Comparison of ENCODE assay signal across 2 cellular contexts in genomic region chr6:39841291-39841690, GRCh38.
TF ChIP-seq lines count a peak whose summit lies in the region.

No MANE protein-coding gene starts in this region.

TF ChIP-seq in GM23338, 12 proteins besides CTCF, POLR2A, EP300 and RAD21:
- TF ChIP-seq NANOG (IDR thresholded peaks at IDR 0.05; ENCODE audit: borderline replicate concordance) (no peak), EZH2phosphoT487 (IDR thresholded peaks at IDR 0.05; ENCODE audit: unreplicated experiment) (no peak), EZH2 (IDR thresholded peaks at IDR 0.05; ENCODE audit: low read depth, unreplicated experiment) (no peak), JUNB (IDR thresholded peaks at IDR 0.05; ENCODE audit: unreplicated experiment) (no peak), ZNF331 (CRISPR knock-in tag; IDR thresholded peaks at IDR 0.05; ENCODE audit: low read depth) (no peak), ZNF114 (CRISPR knock-in tag; IDR thresholded peaks at IDR 0.05) (no peak), POLR2AphosphoS5 (IDR thresholded peaks at IDR 0.05; ENCODE audit: low read depth) (no peak), ZNF462 (CRISPR knock-in tag; IDR thresholded peaks at IDR 0.05) (no peak), CREB1 (CRISPR knock-in tag; IDR thresholded peaks at IDR 0.05; ENCODE audit: low read depth) (no peak), ETS1 (IDR thresholded peaks at IDR 0.05) (no peak)

TF ChIP-seq in IMR-90, 13 proteins besides CTCF, POLR2A, EP300 and RAD21:
- no peak for TF ChIP-seq MAZ (IDR thresholded peaks at IDR 0.05; ENCODE audit: borderline replicate concordance, low read depth, low read length)
- no peak for TF ChIP-seq SMC3 (IDR thresholded peaks at IDR 0.05; ENCODE audit: low read depth, low read length)
- TF ChIP-seq NFE2L2 (IDR thresholded peaks at IDR 0.05; ENCODE audit: low read depth, low read length) = no peak
- TF ChIP-seq CEBPB (IDR thresholded peaks at IDR 0.05; ENCODE audit: low read depth, low read length) = no peak
- no peak for TF ChIP-seq BHLHE40 (IDR thresholded peaks at IDR 0.05; ENCODE audit: low read depth, low read length)
- no peak for TF ChIP-seq MXI1 (IDR thresholded peaks at IDR 0.05; ENCODE audit: borderline replicate concordance, low read depth, low read length)
- no peak for TF ChIP-seq FOS (IDR thresholded peaks at IDR 0.05; ENCODE audit: low read depth, low read length)
- TF ChIP-seq MAFK (IDR thresholded peaks at IDR 0.05; ENCODE audit: low read depth, low read length) = no peak
- no peak for TF ChIP-seq CHD1 (IDR thresholded peaks at IDR 0.05; ENCODE audit: low read depth, low read length)
- no peak for TF ChIP-seq ELK1 (IDR thresholded peaks at IDR 0.05; ENCODE audit: borderline replicate concordance, low read depth, low read length)
- TF ChIP-seq RCOR1 (IDR thresholded peaks at IDR 0.05; ENCODE audit: insufficient replicate concordance, low read length) = no peak
- no peak for TF ChIP-seq USF2 (IDR thresholded peaks at IDR 0.05; ENCODE audit: low read depth, low read length)
- TF ChIP-seq RFX5 (IDR thresholded peaks at IDR 0.05; ENCODE audit: low read depth, low read length) = no peak
